Comparison of ENCODE assay signal across 9 cellular contexts in genomic region chr9:33044162-33044673, GRCh38. TPM values are rescaled to one million over a fixed set of nuclear protein-coding genes. Genes with fewer than 3 reads are reported as not detected.
DNase-seq lines count a peak whose midpoint lies in the region; ATAC-seq, FAIRE-seq and TF ChIP-seq lines count a peak whose summit lies in the region.
"Had no signal": no experiment of that assay in that cellular context is flagged by ENCODE, and none has a peak within 500 bp of the region (broad histone marks: within the 10 kb centered on the region; RNA-seq: fewer than 3 reads in every experiment).

No MANE protein-coding gene starts in this region.

- no peak for TF ChIP-seq CTCF in keratinocyte (optimal IDR thresholded peaks at IDR 0.05 in 1 of 3, IDR thresholded peaks at IDR 0.05 in 1 of 3, conservative IDR thresholded peaks at IDR 0.05 in 1 of 3; ENCODE audit: extremely low read depth in 1 of 3, insufficient read depth in 2 of 3, low read length in 3 of 3)
- TF ChIP-seq CTCF in spleen (IDR thresholded peaks at IDR 0.05 in 8 of 11, conservative IDR thresholded peaks at IDR 0.05 in 3 of 11): peak in 1 of 11 experiments; percentile 8

- peak overlapping the region; percentile 78 for H3K9ac ChIP-seq in keratinocyte (ENCODE audit: control insufficient read depth, extremely low read depth, insufficient read depth, low read length)

- H3K4me1 ChIP-seq in keratinocyte (ENCODE audit: control insufficient read depth, extremely low read depth, insufficient read depth, low read length): peaks cover 12% of the 10 kb centered on the region
- peaks cover 5 to 53% (median 29%) of the 10 kb centered on the region in 6 donors for H3K4me1 ChIP-seq in spleen

- 0 to 3% (median 1%) methylated on average over 18 to 41 of the region's 41 CpGs for WGBS in spleen, 5 donors

- no peak for TF ChIP-seq POLR2A in spleen (IDR thresholded peaks at IDR 0.05)

- intact Hi-C loops in spleen (cut with DNase I; ENCODE audit: low total_unique reads): no loop called here

- H4K20me1 ChIP-seq in keratinocyte (ENCODE audit: control insufficient read depth, extremely low read depth, insufficient read depth, low read length): no peaks in the 10 kb centered on the region

- H3K4me3 ChIP-seq in keratinocyte (ENCODE audit: control insufficient read depth in 2 of 3, extremely low read depth in 1 of 3, insufficient read depth in 2 of 3, low read depth in 1 of 3, low read length in 3 of 3) (peak overlapping the region; percentile 55 to 77 (median 67)), spleen (peak overlapping the region; percentile 44 to 78 (median 54))

- H3K79me2 ChIP-seq in keratinocyte (ENCODE audit: control insufficient read depth, insufficient read depth, low read length): no peaks in the 10 kb centered on the region

- H3K27ac ChIP-seq in keratinocyte (ENCODE audit: control insufficient read depth, insufficient read depth, low read length): peak overlapping the region; percentile 69
- H3K27ac ChIP-seq in spleen: peak overlapping the region; percentile 73 to 94 (median 92)

- H3K9me1 ChIP-seq in keratinocyte (ENCODE audit: control insufficient read depth, extremely low read depth, insufficient read depth, low read length): no peaks in the 10 kb centered on the region

- dilution Hi-C loops in keratinocyte (cut with MboI; ENCODE audit: extremely low pct_ligation_motif_present, low sequenced_read_pairs): no loop called here

- H3K9me3 ChIP-seq in keratinocyte (ENCODE audit: control insufficient read depth, low read depth, low read length) (no peaks in the 10 kb centered on the region), spleen (no peaks in the 10 kb centered on the region)

- FAIRE-seq in keratinocyte (lab: Jason Lieb, UNC): peak; percentile 60
- FAIRE-seq: A204.1 had no signal

- H3K4me2 ChIP-seq in keratinocyte (ENCODE audit: control insufficient read depth, extremely low read depth, insufficient read depth, low read depth, low read length): peak overlapping the region; percentile 63

- no peaks in the 10 kb centered on the region for H3K27me3 ChIP-seq in keratinocyte (ENCODE audit: control insufficient read depth, extremely low read depth, insufficient read depth, low read length)
- H3K27me3 ChIP-seq in spleen (replicated peaks in 1 of 7): no peaks in the 10 kb centered on the region

- DNase-seq in NK-92 treated with Interleukin-12 subunit alpha and Interleukin-12 subunit beta, amount 100 ng/mL, for 24 hours (lab: John Stamatoyannopoulos, UW): peak; percentile 62
- DNase-seq in NK-92 (lab: John Stamatoyannopoulos, UW; ENCODE audit: unreplicated experiment): no peak
- peak; percentile 65 for DNase-seq in NCI-H2171 (lab: John Stamatoyannopoulos, UW)
- peak; percentile 39 to 44 for DNase-seq in activated CD4-positive, alpha-beta T cell treated with anti-CD3 and anti-CD28 coated beads for 24 hours (ENCODE audit: low read depth in 2 of 2)
- peak; percentile 7 to 35 for DNase-seq in cerebellar nuclear complex (lab: John Stamatoyannopoulos, UW)
- DNase-seq in keratinocyte (ENCODE audit: low read depth, low spot score): peak; percentile 59
- peak; percentile 93 for DNase-seq in spleen

- peak; percentile 73 for ATAC-seq in HG03025 (IDR thresholded peaks at IDR 0.05; ENCODE audit: low FRiP score, unreplicated experiment)

- peaks cover 4 to 7% of the 10 kb centered on the region in 2 experiments for H3K36me3 ChIP-seq in keratinocyte (ENCODE audit: control insufficient read depth in 2 of 2, extremely low read depth in 1 of 2, insufficient read depth in 2 of 2, low read length in 2 of 2)
- peaks cover 0 to 63% (median 41%) of the 10 kb centered on the region in 6 donors for H3K36me3 ChIP-seq in spleen

- peak overlapping the region; percentile 74 for H2AFZ ChIP-seq in keratinocyte (ENCODE audit: control insufficient read depth, low read length)

RNA-seq across cellular contexts. Expression of gene DNAJA1, which starts 19.1 kb away (rescaled TPM):
- polyA plus RNA-seq in keratinocyte (106 to 169 TPM (median 118 TPM) in 3 replicates), spleen (10 to 100 TPM; 25.8 to 81.3 (median 38.7) TPM)
- polyA plus RNA-seq in keratinocyte (2011; ENCODE audit: low read depth): 448 TPM
- 76.2 and 139 TPM in 2 replicates for polyA plus RNA-seq in keratinocyte (2011; cell fraction: cytosol; rRNA removed)
- polyA plus RNA-seq in keratinocyte (2011; cell fraction: nucleus; rRNA removed): 69.9 and 114 TPM in 2 replicates
- 130 and 160 TPM in 2 replicates for polyA plus RNA-seq in keratinocyte (2012; ENCODE audit: low replicate concordance)
- polyA minus RNA-seq in keratinocyte: 32.8 to 79.8 TPM (median 42.7 TPM) in 3 replicates
- 67.1 TPM for polyA minus RNA-seq in keratinocyte (2011; cell fraction: cytosol; rRNA and poly(A)+ RNA removed)
- polyA minus RNA-seq in keratinocyte (2011; cell fraction: nucleus; rRNA and poly(A)+ RNA removed): 35.7 and 52.9 TPM in 2 replicates
- 100 to 1,000 TPM in 1 of 7 donors, 10 to 100 TPM in 6; 67.0 to 113 (median 87.7) TPM for total RNA-seq in spleen

RNA-seq across cellular contexts. Expression of gene SMU1, which starts 32.3 kb away (rescaled TPM):
- polyA plus RNA-seq in keratinocyte (15.3 to 20.3 TPM (median 16.1 TPM) in 3 replicates), spleen (10 to 100 TPM in 1 of 3 donors, 1 to 10 TPM in 2; 7.2 to 12.2 (median 9.9) TPM)
- polyA plus RNA-seq in keratinocyte (2011; ENCODE audit: low read depth): 7.8 TPM
- 9.3 and 15.7 TPM in 2 replicates for polyA plus RNA-seq in keratinocyte (2011; cell fraction: cytosol; rRNA removed)
- polyA plus RNA-seq in keratinocyte (2011; cell fraction: nucleus; rRNA removed): 13.8 and 15.0 TPM in 2 replicates
- polyA plus RNA-seq in keratinocyte (2012; ENCODE audit: low replicate concordance): 16.0 and 16.5 TPM in 2 replicates
- 5.8 to 24.4 TPM (median 16.5 TPM) in 3 replicates for polyA minus RNA-seq in keratinocyte
- 14.0 TPM for polyA minus RNA-seq in keratinocyte (2011; cell fraction: cytosol; rRNA and poly(A)+ RNA removed)
- 9.9 and 17.8 TPM in 2 replicates for polyA minus RNA-seq in keratinocyte (2011; cell fraction: nucleus; rRNA and poly(A)+ RNA removed)
- 10 to 100 TPM; 15.7 to 23.3 (median 19.4) TPM for total RNA-seq in spleen

RNA-seq across cellular contexts. Expression of gene APTX, which starts 42.8 kb away (rescaled TPM):
- polyA plus RNA-seq in keratinocyte (53.2 to 86.8 TPM (median 64.7 TPM) in 3 replicates), spleen (10 to 100 TPM; 18.9 to 25.3 (median 20.6) TPM)
- polyA plus RNA-seq in keratinocyte (2011; ENCODE audit: low read depth): 96.6 TPM
- polyA plus RNA-seq in keratinocyte (2011; cell fraction: cytosol; rRNA removed): 48.2 and 56.8 TPM in 2 replicates
- 65.6 and 78.5 TPM in 2 replicates for polyA plus RNA-seq in keratinocyte (2011; cell fraction: nucleus; rRNA removed)
- 61.1 and 61.2 TPM in 2 replicates for polyA plus RNA-seq in keratinocyte (2012; ENCODE audit: low replicate concordance)
- polyA minus RNA-seq in keratinocyte: 18.4 to 55.9 TPM (median 29.6 TPM) in 3 replicates
- 24.2 TPM for polyA minus RNA-seq in keratinocyte (2011; cell fraction: cytosol; rRNA and poly(A)+ RNA removed)
- polyA minus RNA-seq in keratinocyte (2011; cell fraction: nucleus; rRNA and poly(A)+ RNA removed): 24.7 and 46.3 TPM in 2 replicates
- 10 to 100 TPM; 16.2 to 28.6 (median 23.9) TPM for total RNA-seq in spleen
